16 cellular contexts compared by ENCODE assay signal in the genomic region with DNA sequence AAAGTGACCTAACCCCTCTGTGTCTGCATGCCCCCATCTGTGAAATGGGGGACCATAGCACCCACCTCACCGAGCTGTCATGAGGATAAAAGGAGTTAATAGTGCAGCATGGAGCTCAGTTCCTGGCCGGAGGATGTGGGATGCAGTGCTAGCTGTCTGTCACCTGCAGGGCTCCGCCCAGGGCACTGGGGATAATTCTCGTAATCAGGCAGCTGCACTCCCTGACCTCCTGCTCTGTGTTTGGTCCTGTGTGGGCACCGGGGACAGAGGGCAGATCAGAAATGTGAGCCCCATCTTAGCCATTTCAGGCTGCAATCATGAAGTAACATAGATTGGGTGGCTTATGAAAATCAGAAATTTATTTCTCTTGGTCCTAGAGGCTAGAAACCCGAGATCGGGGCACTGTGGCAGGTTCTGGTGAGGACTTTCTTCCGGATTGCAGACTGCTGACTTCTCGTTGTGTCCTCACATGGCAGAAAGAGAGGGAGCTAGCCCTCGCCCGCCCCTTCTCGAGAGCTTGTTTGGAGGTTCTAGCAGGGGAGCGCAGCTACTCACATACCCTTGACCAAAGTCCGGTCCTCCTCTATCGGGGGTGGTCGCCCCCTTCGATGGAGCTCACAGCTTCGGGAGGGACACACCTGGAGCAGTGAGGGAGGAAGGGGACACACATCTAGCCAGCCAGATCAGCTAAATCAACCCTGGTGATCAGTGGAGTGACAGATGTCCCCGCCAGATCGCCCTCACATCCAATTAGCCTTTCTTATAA. TPM values are rescaled to one million over a fixed set of nuclear protein-coding genes. Genes with fewer than 3 reads are reported as not detected.
A peak's percentile ranks its signal among the peaks of the same experiment; 100 is the strongest.
DNase-seq lines count a peak whose midpoint lies in the region; ATAC-seq, FAIRE-seq and TF ChIP-seq lines count a peak whose summit lies in the region.
"Had no signal": no experiment of that assay in that cellular context is flagged by ENCODE, and none has a peak within 500 bp of the region (broad histone marks: within the 10 kb centered on the region; RNA-seq: fewer than 3 reads in every experiment).

No MANE protein-coding gene starts in this region.

- no peak overlapping the region for H3K4me2 ChIP-seq in GM12878 (ENCODE audit: control insufficient read depth, insufficient read depth)

- intact Hi-C loops in CD4-positive, alpha-beta T cell (cut with DNase I, micrococcal nuclease) = no loop called here
- intact Hi-C loops in GM12878 (cut with micrococcal nuclease; ENCODE audit: unreplicated experiment) = no loop called here
- intact Hi-C loops in mucosa of descending colon (cut with DNase I, micrococcal nuclease) = no loop called here

- BruUV-seq in GM12878 (replicated peaks; lab: Mats Ljungman, UMichigan) = TSS peak; percentile 53

- peaks cover 5% of the 10 kb centered on the region for H3K4me1 Mint-ChIP-seq in CD4-positive, alpha-beta T cell (ENCODE audit: low read depth)

- no peaks in the 10 kb centered on the region for H3K79me2 ChIP-seq in GM12878 (ENCODE audit: control insufficient read depth, insufficient read depth, low read length)

- TF ChIP-seq EP300 in GM12878 (IDR thresholded peaks at IDR 0.05; ENCODE audit: borderline replicate concordance in 1 of 2, control insufficient read depth in 1 of 2, low read depth in 2 of 2, low read length in 2 of 2) = no peak

- no peaks in the 10 kb centered on the region for H3K9me3 Mint-ChIP-seq in CD4-positive, alpha-beta T cell
- H3K9me3 Mint-ChIP-seq: CD4-positive, alpha-beta memory T cell had no signal

- in situ Hi-C loops in GM12878 (cut with MboI) = no loop called here

- H3K27me3 ChIP-seq in CD4-positive, alpha-beta T cell (ENCODE audit: control insufficient read depth, insufficient read depth, low read length) = no peaks in the 10 kb centered on the region
- H3K27me3 ChIP-seq in GM12878 (replicated peaks in 1 of 2; ENCODE audit: control insufficient read depth in 2 of 2, insufficient read depth in 2 of 2, low read length in 1 of 2) = no peaks in the 10 kb centered on the region

- RAD21 ChIA-PET in GM12878 (lab: Charles Lee; ENCODE audit: unreplicated experiment) = interaction anchor here (0.6 kb wide), 1 partner anchor 89 kb away, joined by 3 read pairs; no protein-coding TSS in a partner anchor

- TF ChIP-seq CTCF in CD4-positive, alpha-beta T cell (IDR thresholded peaks at IDR 0.05) = no peak
- no peak for TF ChIP-seq CTCF in GM12878 (IDR thresholded peaks at IDR 0.05 in 2 of 3, conservative IDR thresholded peaks at IDR 0.05 in 1 of 3; ENCODE audit: control insufficient read depth in 2 of 3, extremely low read depth in 1 of 3, insufficient read depth in 1 of 3, low read depth in 3 of 3, low read length in 3 of 3)
- TF ChIP-seq CTCF in mucosa of descending colon (IDR thresholded peaks at IDR 0.05) = no peak

- H3K9me3 ChIP-seq in CD4-positive, alpha-beta T cell (ENCODE audit: control insufficient read depth, low read length) = no peaks in the 10 kb centered on the region
- no peaks in the 10 kb centered on the region for H3K9me3 ChIP-seq in GM12878 (replicated peaks; ENCODE audit: control insufficient read depth, insufficient read depth, low read length)
- H3K9me3 ChIP-seq in mucosa of descending colon = no peaks in the 10 kb centered on the region

- H3K36me3 Mint-ChIP-seq in CD4-positive, alpha-beta T cell (ENCODE audit: low read depth) = peaks cover 27% of the 10 kb centered on the region

- CTCF ChIA-PET in CD4-positive, alpha-beta T cell (lab: Charles Lee) = no interaction called here
- CTCF ChIA-PET in GM12878 (lab: Yijun Ruan, JAX) = interaction anchor here (0.7 to 1.4 kb wide), 3 partner anchors 9 to 145 kb away, joined by 3 read pairs; no protein-coding TSS in a partner anchor

- H3K9ac ChIP-seq in GM12878 (ENCODE audit: control insufficient read depth, insufficient read depth, low read length) = no peak overlapping the region

- H3K4me3 Mint-ChIP-seq in CD4-positive, alpha-beta T cell = peak overlapping the region; percentile 34

- 79% methylated on average over 20 of the region's 20 CpGs for WGBS in GM12878 (ENCODE audit: insufficient coverage, insufficient replicate concordance, low lambda C conversion rate, missing lambda C conversion rate)

- TF ChIP-seq POLR2A in GM12878 (IDR thresholded peaks at IDR 0.05; ENCODE audit: low read depth, low read length) = no peak

- H4K20me1 ChIP-seq in GM12878 (ENCODE audit: control insufficient read depth, insufficient read depth) = no peaks in the 10 kb centered on the region

- ATAC-seq in CD4-positive, alpha-beta T cell (ENCODE audit: poor library complexity) = no peak
- ATAC-seq in GM12878 (no peak), mucosa of descending colon (peak; percentile 8)
- ATAC-seq: HCT116 had no signal

- no peak for DNase-seq in CD4-positive, alpha-beta T cell
- no peak for DNase-seq in GM12878 (ENCODE audit: low read depth, low spot score)
- DNase-seq in mucosa of descending colon = no peak
- no peak for DNase-seq in RKO (ENCODE audit: low spot score)
- no peak for DNase-seq in NCI-H1436 (lab: John Stamatoyannopoulos, UW)
- no peak for DNase-seq in DMS53 treated with DMSO at 0.1 percent for 48 hours (lab: John Stamatoyannopoulos, UW; ENCODE audit: unreplicated experiment)
- DNase-seq: CD4-positive, alpha-beta memory T cell; DND-41; GDM1; IMR-90; NCI-H2029 had no signal

- H3K4me3 ChIP-seq in GM12878 = no peak overlapping the region
- H3K4me3 ChIP-seq in mucosa of descending colon = no peak overlapping the region
- H3K4me3 ChIP-seq: SK-N-MC had no signal

- H3K4me1 ChIP-seq in GM12878 (ENCODE audit: control insufficient read depth, insufficient read depth, low read length) = no peaks in the 10 kb centered on the region
- H3K4me1 ChIP-seq in mucosa of descending colon (ENCODE audit: low read depth) = peaks cover 29% of the 10 kb centered on the region

- FAIRE-seq in GM12878 (lab: Jason Lieb, UNC) = no peak
- FAIRE-seq: D721Med had no signal

- H3K27ac Mint-ChIP-seq in CD4-positive, alpha-beta T cell = no peak overlapping the region

- TF ChIP-seq RAD21 in GM12878 (IDR thresholded peaks at IDR 0.05; ENCODE audit: insufficient read depth, low read depth, low read length) = no peak

- H3K27ac ChIP-seq in CD4-positive, alpha-beta T cell (ENCODE audit: low read depth, low read length) = no peak overlapping the region
- no peak overlapping the region for H3K27ac ChIP-seq in GM12878 (ENCODE audit: control insufficient read depth, insufficient read depth)
- H3K27ac ChIP-seq: SK-N-MC had no signal

- H3K36me3 ChIP-seq in GM12878 (ENCODE audit: control insufficient read depth in 2 of 2, insufficient read depth in 2 of 2, low read length in 1 of 2) (peaks cover 0 to 2% of the 10 kb centered on the region in 2 experiments; a peak in 2 of 4 replicates), mucosa of descending colon (ENCODE audit: low read depth) (no peaks in the 10 kb centered on the region)

- no peaks in the 10 kb centered on the region for H3K27me3 Mint-ChIP-seq in CD4-positive, alpha-beta T cell
- H3K27me3 Mint-ChIP-seq: CD4-positive, alpha-beta memory T cell had no signal

- H2AFZ ChIP-seq in GM12878 (ENCODE audit: control insufficient read depth, low read depth, low read length) = no peak overlapping the region

- SMC1A ChIA-PET in GM12878 (lab: Charles Lee; ENCODE audit: uncharacterized antibody, unreplicated experiment) = no interaction called here

- POLR2A ChIA-PET in CD4-positive, alpha-beta T cell (lab: Charles Lee) = interaction anchor here (0.9 to 1.3 kb wide), 2 partner anchors 67 to 279 kb away, joined by 3 to 4 read pairs; a partner anchor contains a TSS
- POLR2A ChIA-PET in GM12878 (lab: Charles Lee) = interaction anchor here (0.6 kb wide), 1 partner anchor 91 kb away, joined by 4 read pairs; no protein-coding TSS in a partner anchor

RNA-seq across cellular contexts. Expression of a gene that starts 3.2 kb away (rescaled TPM):
- 10 to 100 TPM; 17.3 to 17.9 TPM for total RNA-seq in CD4-positive, alpha-beta T cell
- total RNA-seq in GM12878 (2013; cell fraction: nucleolus; rRNA removed) = 8.3 and 13.5 TPM in 2 replicates
- 10.4 and 11.8 TPM in 2 replicates for total RNA-seq in GM12878 (2014; rRNA removed)
- total RNA-seq in GM12878 (2014; rRNA removed; fragmentation: Illumina TruSeq; extraction: Trizol) = 5.2 and 6.4 TPM in 2 replicates
- 16.8 and 18.4 TPM in 2 replicates for total RNA-seq in GM12878 (2021)
- polyA plus RNA-seq in GM12878 (2011; ENCODE audit: low read depth) = 6.1 TPM
- 7.6 and 13.0 TPM in 2 replicates for polyA plus RNA-seq in GM12878 (2011; rRNA removed)
- polyA plus RNA-seq in GM12878 (2011; cell fraction: cytosol; rRNA removed) = 12.7 and 18.2 TPM in 2 replicates
- polyA plus RNA-seq in GM12878 (2011; cell fraction: nucleus; rRNA removed) = 53.0 and 66.8 TPM in 2 replicates
- 7.0 and 7.7 TPM in 2 replicates for polyA plus RNA-seq in GM12878 (2012)
- polyA plus RNA-seq in GM12878 (2014; fragmentation: Illumina TruSeq; extraction: Trizol) = 2.1 and 7.2 TPM in 2 replicates
- under 1 TPM in 1 of 2 experiments, not detected in 1; 0.16 TPM for polyA plus RNA-seq in GM12878 (2014; fragmentation: Nextera tagmentation; extraction: Ambion mirVana)
- 9.1 and 13.3 TPM in 2 replicates for polyA plus RNA-seq in GM12878 (2014; rRNA removed)
- 10 to 100 TPM; 10.1 to 10.9 TPM for polyA plus RNA-seq in GM12878 (2016; fragmentation: Nextera tagmentation; extraction: Ambion mirVana)
- polyA minus RNA-seq in GM12878 (2011; rRNA and poly(A)+ RNA removed) = 11.2 and 14.5 TPM in 2 replicates
- 4.9 and 7.0 TPM in 2 replicates for polyA minus RNA-seq in GM12878 (2011; cell fraction: cytosol; rRNA and poly(A)+ RNA removed)
- polyA minus RNA-seq in GM12878 (2011; cell fraction: nucleus; rRNA and poly(A)+ RNA removed) = 8.1 and 15.6 TPM in 2 replicates
- 10 to 100 TPM; 24.9 to 40.1 (median 31.3) TPM for total RNA-seq in mucosa of descending colon

RNA-seq across cellular contexts. Expression of a gene that starts 35.2 kb away (rescaled TPM):
- 1 to 10 TPM; 1.7 to 1.8 TPM for total RNA-seq in CD4-positive, alpha-beta T cell
- 17.4 and 21.5 TPM in 2 replicates for total RNA-seq in GM12878 (2013; cell fraction: nucleolus; rRNA removed)
- total RNA-seq in GM12878 (2014; rRNA removed) (79.0 and 88.7 TPM in 2 replicates), GM12878 (2014; rRNA removed; fragmentation: Illumina TruSeq; extraction: Trizol) (13.8 and 16.4 TPM in 2 replicates), GM12878 (2021) (58.0 and 58.2 TPM in 2 replicates), mucosa of descending colon (100 to 1,000 TPM; 135 to 224 (median 186) TPM)
- 7.7 TPM for polyA plus RNA-seq in GM12878 (2011; ENCODE audit: low read depth)
- polyA plus RNA-seq in GM12878 (2011; rRNA removed) (9.4 and 21.1 TPM in 2 replicates), GM12878 (2014; fragmentation: Illumina TruSeq; extraction: Trizol) (3.5 and 8.1 TPM in 2 replicates), GM12878 (2014; fragmentation: Nextera tagmentation; extraction: Ambion mirVana) (1 to 10 TPM in 1 of 2 experiments, under 1 TPM in 1; 0.95 to 2.4 TPM), GM12878 (2014; rRNA removed) (88.1 and 101 TPM in 2 replicates), GM12878 (2016; fragmentation: Nextera tagmentation; extraction: Ambion mirVana) (10 to 100 TPM; 55.9 to 60.8 TPM)
- 32.6 and 65.8 TPM in 2 replicates for polyA plus RNA-seq in GM12878 (2011; cell fraction: cytosol; rRNA removed)
- polyA plus RNA-seq in GM12878 (2011; cell fraction: nucleus; rRNA removed) = 49.0 and 61.0 TPM in 2 replicates
- 30.4 and 40.4 TPM in 2 replicates for polyA plus RNA-seq in GM12878 (2012)
- 8.3 and 17.3 TPM in 2 replicates for polyA minus RNA-seq in GM12878 (2011; rRNA and poly(A)+ RNA removed)
- polyA minus RNA-seq in GM12878 (2011; cell fraction: cytosol; rRNA and poly(A)+ RNA removed) = 19.9 and 21.1 TPM in 2 replicates
- polyA minus RNA-seq in GM12878 (2011; cell fraction: nucleus; rRNA and poly(A)+ RNA removed) = 6.5 and 14.4 TPM in 2 replicates

RNA-seq across cellular contexts. Expression of a gene that starts 35.5 kb away (rescaled TPM):
- not detected for total RNA-seq in CD4-positive, alpha-beta T cell
- 2.8 and 4.3 TPM in 2 replicates for total RNA-seq in GM12878 (2013; cell fraction: nucleolus; rRNA removed)
- total RNA-seq in GM12878 (2014; rRNA removed) = 24.6 TPM in 2 replicates
- total RNA-seq in GM12878 (2014; rRNA removed; fragmentation: Illumina TruSeq; extraction: Trizol) = 8.8 and 9.3 TPM in 2 replicates
- total RNA-seq in GM12878 (2021) = 20.8 and 20.9 TPM in 2 replicates
- 4.2 TPM for polyA plus RNA-seq in GM12878 (2011; ENCODE audit: low read depth)
- 3.3 and 9.5 TPM in 2 replicates for polyA plus RNA-seq in GM12878 (2011; rRNA removed)
- 13.6 and 23.5 TPM in 2 replicates for polyA plus RNA-seq in GM12878 (2011; cell fraction: cytosol; rRNA removed)
- 10.1 and 13.5 TPM in 2 replicates for polyA plus RNA-seq in GM12878 (2011; cell fraction: nucleus; rRNA removed)
- polyA plus RNA-seq in GM12878 (2012) = 5.7 and 6.9 TPM in 2 replicates
- polyA plus RNA-seq in GM12878 (2014; fragmentation: Illumina TruSeq; extraction: Trizol) = 0.59 and 5.7 TPM in 2 replicates
- 1 to 10 TPM; 2.4 to 7.0 TPM for polyA plus RNA-seq in GM12878 (2014; fragmentation: Nextera tagmentation; extraction: Ambion mirVana)
- 24.1 and 25.0 TPM in 2 replicates for polyA plus RNA-seq in GM12878 (2014; rRNA removed)
- polyA plus RNA-seq in GM12878 (2016; fragmentation: Nextera tagmentation; extraction: Ambion mirVana) = 10 to 100 TPM; 11.3 to 11.8 TPM
- polyA minus RNA-seq in GM12878 (2011; rRNA and poly(A)+ RNA removed) = 4.5 and 9.4 TPM in 2 replicates
- 3.3 and 4.1 TPM in 2 replicates for polyA minus RNA-seq in GM12878 (2011; cell fraction: cytosol; rRNA and poly(A)+ RNA removed)
- polyA minus RNA-seq in GM12878 (2011; cell fraction: nucleus; rRNA and poly(A)+ RNA removed) = 4.1 and 8.3 TPM in 2 replicates
- total RNA-seq in mucosa of descending colon = 100 to 1,000 TPM; 170 to 494 (median 337) TPM

RNA-seq across cellular contexts. Expression of a gene that starts 54.7 kb away (rescaled TPM):
- under 1 TPM; 0.19 to 0.39 TPM for total RNA-seq in CD4-positive, alpha-beta T cell
- 4.0 TPM in 2 replicates for total RNA-seq in GM12878 (2013; cell fraction: nucleolus; rRNA removed)
- total RNA-seq in GM12878 (2014; rRNA removed) (0.06 TPM in 1 of 2 replicates, not detected in the other), GM12878 (2014; rRNA removed; fragmentation: Illumina TruSeq; extraction: Trizol) (not detected in 2 replicates), GM12878 (2021) (0.19 and 0.31 TPM in 2 replicates), mucosa of descending colon (under 1 TPM in 2 of 3 donors, not detected in 1; 0.29 to 0.46 TPM)
- 0.21 TPM for polyA plus RNA-seq in GM12878 (2011; ENCODE audit: low read depth)
- polyA plus RNA-seq in GM12878 (2011; rRNA removed) (0.55 and 0.69 TPM in 2 replicates), GM12878 (2014; fragmentation: Illumina TruSeq; extraction: Trizol) (not detected in 2 replicates), GM12878 (2014; fragmentation: Nextera tagmentation; extraction: Ambion mirVana) (not detected), GM12878 (2014; rRNA removed) (0.03 TPM in 1 of 2 replicates, not detected in the other), GM12878 (2016; fragmentation: Nextera tagmentation; extraction: Ambion mirVana) (under 1 TPM in 1 of 2 experiments, not detected in 1; 0.07 TPM)
- polyA plus RNA-seq in GM12878 (2011; cell fraction: cytosol; rRNA removed) = 0.82 and 1.3 TPM in 2 replicates
- polyA plus RNA-seq in GM12878 (2011; cell fraction: nucleus; rRNA removed) = 3.8 and 6.0 TPM in 2 replicates
- 0.57 and 1.00 TPM in 2 replicates for polyA plus RNA-seq in GM12878 (2012)
- polyA minus RNA-seq in GM12878 (2011; rRNA and poly(A)+ RNA removed) = 0.82 and 1.1 TPM in 2 replicates
- polyA minus RNA-seq in GM12878 (2011; cell fraction: cytosol; rRNA and poly(A)+ RNA removed) = 0.31 TPM in 1 of 2 replicates, not detected in the other
- 1.8 TPM in 2 replicates for polyA minus RNA-seq in GM12878 (2011; cell fraction: nucleus; rRNA and poly(A)+ RNA removed)
- total RNA-seq: A673, IMR-90, LHCN-M2 had no signal
- polyA plus RNA-seq: CD4-positive, alpha-beta memory T cell; IMR-90 had no signal

Comparison
In these comparisons a context has a peak if more than half of its experiments do, and no peak if none do; other contexts are left out.
1. RNA of a gene that starts 35.2 kb away (total RNA-seq): 135 to 224 TPM in mucosa of descending colon and 13.8 to 88.7 TPM in GM12878; 1.7 to 1.8 TPM in CD4-positive, alpha-beta T cell; every median in the first group is over 4 times any median in the second.